ENCODE assay signal across 8 cellular contexts in genomic region chr16:82580293-82580900, GRCh38. TPM values are rescaled to one million over a fixed set of nuclear protein-coding genes. Genes with fewer than 3 reads are reported as not detected.
DNase-seq lines count a peak whose midpoint lies in the region; ATAC-seq and TF ChIP-seq lines count a peak whose summit lies in the region.

No MANE protein-coding gene starts in this region.

- ATAC-seq in DND-41 (ENCODE audit: insufficient read depth, low read depth) (no peak), GM21515 (IDR thresholded peaks at IDR 0.05; ENCODE audit: unreplicated experiment) (no peak), HG03571 (IDR thresholded peaks at IDR 0.05; ENCODE audit: unreplicated experiment) (no peak)

- no peaks in the 10 kb centered on the region for H3K9me3 ChIP-seq in DND-41 (ENCODE audit: insufficient read depth, low read length, severe bottlenecking)

- H3K36me3 ChIP-seq in DND-41 (ENCODE audit: insufficient read depth, low read length) = no peaks in the 10 kb centered on the region

- no peak overlapping the region for H3K4me3 ChIP-seq in DND-41 (ENCODE audit: low read depth in 1 of 2, low read length in 2 of 2)

- H3K27ac Mint-ChIP-seq in chondrocyte (ENCODE audit: unreplicated experiment) (no peak overlapping the region), neural crest cell (ENCODE audit: unreplicated experiment) (no peak overlapping the region)

- H3K27me3 Mint-ChIP-seq in chondrocyte (ENCODE audit: low read depth) (peaks cover 20% of the 10 kb centered on the region), neural crest cell (ENCODE audit: low read depth) (peaks cover 7% of the 10 kb centered on the region)

- H3K4me1 ChIP-seq in DND-41 (ENCODE audit: insufficient read depth, low read length) = no peaks in the 10 kb centered on the region

- H3K4me1 Mint-ChIP-seq in chondrocyte (ENCODE audit: low read depth) (no peaks in the 10 kb centered on the region), neural crest cell (no peaks in the 10 kb centered on the region)

- H3K4me3 Mint-ChIP-seq in chondrocyte (ENCODE audit: unreplicated experiment) (no peak overlapping the region), neural crest cell (no peak overlapping the region)

- no peak overlapping the region for H2AFZ ChIP-seq in DND-41 (ENCODE audit: low read depth, low read length)

- peaks cover 9% of the 10 kb centered on the region for H3K27me3 ChIP-seq in DND-41 (ENCODE audit: insufficient read depth, low read length, poor library complexity)

- H3K79me2 ChIP-seq in DND-41 (ENCODE audit: insufficient read depth, low read length) = no peaks in the 10 kb centered on the region

- H3K36me3 Mint-ChIP-seq in chondrocyte (ENCODE audit: low read depth) = no peaks in the 10 kb centered on the region
- H3K36me3 Mint-ChIP-seq in neural crest cell (ENCODE audit: low read depth) = no peaks in the 10 kb centered on the region

- H4K20me1 ChIP-seq in DND-41 (ENCODE audit: insufficient read depth, low read length) = no peaks in the 10 kb centered on the region

- no peak overlapping the region for H3K27ac ChIP-seq in DND-41 (ENCODE audit: low read length)

- no peak overlapping the region for H3K4me2 ChIP-seq in DND-41 (ENCODE audit: insufficient read depth, low read length)

- TF ChIP-seq CTCF in DND-41 (IDR thresholded peaks at IDR 0.05; ENCODE audit: borderline replicate concordance, extremely low read depth, low read length, poor library complexity, severe bottlenecking) (peak; percentile 48), chondrocyte (IDR thresholded peaks at IDR 0.05) (peak; percentile 47), neural crest cell (conservative IDR thresholded peaks at IDR 0.05) (peak; percentile 40)

- H3K9ac ChIP-seq in DND-41 (ENCODE audit: low read depth, low read length) = no peak overlapping the region

- DNase-seq in DND-41 (no peak), NCI-H1694 (lab: John Stamatoyannopoulos, UW) (peak; percentile 27), chondrocyte (ENCODE audit: low spot score) (no peak), neural crest cell (ENCODE audit: low read depth, low spot score) (no peak), ureter (ENCODE audit: low spot score) (no peak)
- no peak for DNase-seq in activated CD8-positive, alpha-beta memory T cell treated with anti-CD3 and anti-CD28 coated beads, Interleukin-2, amount 50 U/mL, for 48 hours

- no peaks in the 10 kb centered on the region for H3K9me3 Mint-ChIP-seq in chondrocyte (ENCODE audit: low read depth)
- no peaks in the 10 kb centered on the region for H3K9me3 Mint-ChIP-seq in neural crest cell

RNA-seq across cellular contexts. Expression of gene CDH13, which starts 46.4 kb away (rescaled TPM):
- total RNA-seq in chondrocyte (28.1 to 49.3 TPM (median 45.1 TPM) in 3 replicates), neural crest cell (1.1 and 1.4 TPM in 2 replicates), ureter (5.9 TPM)
